24 cellular contexts compared by ENCODE assay signal in genomic region chr13:46624353-46624752, GRCh38.
A peak's percentile ranks its signal among the peaks of the same experiment; 100 is the strongest.
DNase-seq lines count a peak whose midpoint lies in the region; ATAC-seq and TF ChIP-seq lines count a peak whose summit lies in the region.
"Had no signal": no experiment of that assay in that cellular context is flagged by ENCODE, and none has a peak within 500 bp of the region (broad histone marks: within the 10 kb centered on the region; RNA-seq: fewer than 3 reads in every experiment).

No MANE protein-coding gene starts in this region.

- WGBS in gastroesophageal sphincter (ENCODE audit: low coverage in 1 of 2), 2 donors: 0 to 58% methylated on average over 1 to 3 of the region's 3 CpGs

- H3K4me1 Mint-ChIP-seq in natural killer cell: peaks cover 53 to 62% of the 10 kb centered on the region in 2 donors
- peaks cover 57% of the 10 kb centered on the region for H3K4me1 Mint-ChIP-seq in stimulated activated effector memory CD8-positive, alpha-beta T cell treated with anti-CD3 and anti-CD28 coated beads, Interleukin-12 subunit alpha, Interleukin-12 subunit beta, amount 100 ng/mL, for 72 hours

- H3K9me3 ChIP-seq in ES-I3 (ENCODE audit: control insufficient read depth, insufficient read depth, low read length) (no peaks in the 10 kb centered on the region), gastroesophageal sphincter (no peaks in the 10 kb centered on the region), right atrium auricular region (no peaks in the 10 kb centered on the region)
- H3K9me3 ChIP-seq: A549, BLaER1, gastrocnemius medialis, upper lobe of left lung had no signal

- TF ChIP-seq CTCF in GM20000 (IDR thresholded peaks at IDR 0.05; ENCODE audit: extremely low read depth, missing control alignments) (no peak), gastroesophageal sphincter (IDR thresholded peaks at IDR 0.05) (no peak), natural killer cell (IDR thresholded peaks at IDR 0.05) (no peak), right atrium auricular region (IDR thresholded peaks at IDR 0.05) (no peak)

- DNase-seq in GM20000 (ENCODE audit: low spot score) (peak; percentile 35), natural killer cell (no peak), right atrium auricular region (ENCODE audit: low spot score) (no peak), medulla oblongata (ENCODE audit: extremely low spot score) (no peak)
- DNase-seq in stimulated activated effector memory CD8-positive, alpha-beta T cell treated with anti-CD3 and anti-CD28 coated beads, Interleukin-12 subunit alpha, Interleukin-12 subunit beta, amount 100 ng/mL, for 72 hours (ENCODE audit: low spot score in 2 of 2): no peak
- DNase-seq: activated CD4-positive, alpha-beta T cell treated with anti-CD3 and anti-CD28 coated beads, Interleukin-2, amount 10 ng/mL, durations not matched to agents 7 days and 5 days; activated CD8-positive, alpha-beta memory T cell treated with anti-CD3 and anti-CD28 coated beads, Interleukin-2, amount 50 U/mL, for 4 hours; activated effector memory CD4-positive, alpha-beta T cell treated with Interleukin-2 at 50 U/mL for 16 hours; dorsolateral prefrontal cortex; gastrocnemius medialis; naive thymus-derived CD8-positive, alpha-beta T cell; NCI-H1105; NCI-H2081; NCI-H526; posterior cingulate gyrus; stimulated activated CD4-positive, alpha-beta T cell treated with anti-CD3 and anti-CD28 coated beads, Interleukin-2, amount 100 ng/mL, for 24 hours; stimulated activated naive CD8-positive, alpha-beta T cell treated with anti-CD3 and anti-CD28 coated beads, Interleukin-15, amount 100 ng/mL, for 72 hours; upper lobe of left lung had no signal

- intact Hi-C loops in natural killer cell (cut with micrococcal nuclease): no loop called here

- no peaks in the 10 kb centered on the region for H3K9me3 Mint-ChIP-seq in natural killer cell
- H3K9me3 Mint-ChIP-seq in stimulated activated effector memory CD8-positive, alpha-beta T cell treated with anti-CD3 and anti-CD28 coated beads, Interleukin-12 subunit alpha, Interleukin-12 subunit beta, amount 100 ng/mL, for 72 hours: no peaks in the 10 kb centered on the region
- H3K9me3 Mint-ChIP-seq: activated CD4-positive, alpha-beta T cell treated with anti-CD3 and anti-CD28 coated beads, Interleukin-2, amount 10 ng/mL, durations not matched to agents 7 days and 5 days; naive thymus-derived CD8-positive, alpha-beta T cell; stimulated activated naive CD8-positive, alpha-beta T cell treated with anti-CD3 and anti-CD28 coated beads, Interleukin-15, amount 100 ng/mL, for 72 hours had no signal

- TF ChIP-seq POLR2A in gastroesophageal sphincter (IDR thresholded peaks at IDR 0.05): no peak

- H3K27ac Mint-ChIP-seq in natural killer cell: no peak overlapping the region
- no peak overlapping the region for H3K27ac Mint-ChIP-seq in stimulated activated effector memory CD8-positive, alpha-beta T cell treated with anti-CD3 and anti-CD28 coated beads, Interleukin-12 subunit alpha, Interleukin-12 subunit beta, amount 100 ng/mL, for 72 hours
- H3K27ac Mint-ChIP-seq: activated CD4-positive, alpha-beta T cell treated with anti-CD3 and anti-CD28 coated beads, Interleukin-2, amount 10 ng/mL, durations not matched to agents 7 days and 5 days had no signal

- H3K4me1 ChIP-seq in ES-I3 (ENCODE audit: insufficient read depth, low read length) (peaks cover 49% of the 10 kb centered on the region), gastroesophageal sphincter (peaks cover 21 to 81% (median 31%) of the 10 kb centered on the region in 3 donors), right atrium auricular region (peaks cover 0 to 43% of the 10 kb centered on the region in 2 donors)

- H3K27ac ChIP-seq in gastroesophageal sphincter: peak overlapping the region; percentile 21 to 68 (median 51)
- H3K27ac ChIP-seq in right atrium auricular region: no peak overlapping the region
- H3K27ac ChIP-seq: A549, BLaER1, cardiac muscle cell, dorsolateral prefrontal cortex, gastrocnemius medialis had no signal

- no peaks in the 10 kb centered on the region for H3K27me3 Mint-ChIP-seq in natural killer cell (ENCODE audit: low read depth in 2 of 2)
- H3K27me3 Mint-ChIP-seq: activated CD4-positive, alpha-beta T cell treated with anti-CD3 and anti-CD28 coated beads, Interleukin-2, amount 10 ng/mL, durations not matched to agents 7 days and 5 days; naive thymus-derived CD8-positive, alpha-beta T cell; stimulated activated naive CD8-positive, alpha-beta T cell treated with anti-CD3 and anti-CD28 coated beads, Interleukin-15, amount 100 ng/mL, for 72 hours had no signal

- ATAC-seq in HG02938 (IDR thresholded peaks at IDR 0.05; ENCODE audit: unreplicated experiment) (peak; percentile 45), gastroesophageal sphincter (no peak), natural killer cell (no peak)
- ATAC-seq in stimulated activated effector memory CD8-positive, alpha-beta T cell treated with anti-CD3 and anti-CD28 coated beads, Interleukin-12 subunit alpha, Interleukin-12 subunit beta, amount 100 ng/mL, for 72 hours: no peak
- ATAC-seq: A549; gastrocnemius medialis; naive thymus-derived CD8-positive, alpha-beta T cell; stimulated activated naive CD8-positive, alpha-beta T cell treated with anti-CD3 and anti-CD28 coated beads, Interleukin-15, amount 100 ng/mL, for 72 hours had no signal

- H3K27me3 ChIP-seq in gastroesophageal sphincter (no peaks in the 10 kb centered on the region), right atrium auricular region (no peaks in the 10 kb centered on the region)
- H3K27me3 ChIP-seq: BLaER1, cardiac muscle cell, dorsolateral prefrontal cortex, gastrocnemius medialis, upper lobe of left lung had no signal

- TF ChIP-seq EP300 in gastroesophageal sphincter (IDR thresholded peaks at IDR 0.05): no peak

- H3K9ac ChIP-seq in ES-I3 (ENCODE audit: low read depth, low read length): 0 out of 2 replicates have a peak overlapping the region, but pooled peaks have one; percentile 3
- H3K9ac ChIP-seq: BLaER1 had no signal

- H3K36me3 ChIP-seq in ES-I3 (ENCODE audit: insufficient read depth, low read length) (no peaks in the 10 kb centered on the region), gastroesophageal sphincter (no peaks in the 10 kb centered on the region), right atrium auricular region (no peaks in the 10 kb centered on the region)
- H3K36me3 ChIP-seq: BLaER1, cardiac muscle cell, gastrocnemius medialis, upper lobe of left lung had no signal

- H3K4me3 ChIP-seq in gastroesophageal sphincter: no peak overlapping the region
- H3K4me3 ChIP-seq in right atrium auricular region: no peak overlapping the region
- H3K4me3 ChIP-seq: A549, BLaER1, cardiac muscle cell, dorsolateral prefrontal cortex, gastrocnemius medialis, upper lobe of left lung had no signal

- no peak overlapping the region for H3K4me3 Mint-ChIP-seq in natural killer cell
- no peak overlapping the region for H3K4me3 Mint-ChIP-seq in stimulated activated effector memory CD8-positive, alpha-beta T cell treated with anti-CD3 and anti-CD28 coated beads, Interleukin-12 subunit alpha, Interleukin-12 subunit beta, amount 100 ng/mL, for 72 hours
- H3K4me3 Mint-ChIP-seq: activated CD4-positive, alpha-beta T cell treated with anti-CD3 and anti-CD28 coated beads, Interleukin-2, amount 10 ng/mL, durations not matched to agents 7 days and 5 days; stimulated activated naive CD8-positive, alpha-beta T cell treated with anti-CD3 and anti-CD28 coated beads, Interleukin-15, amount 100 ng/mL, for 72 hours had no signal

- H3K36me3 Mint-ChIP-seq in natural killer cell: no peaks in the 10 kb centered on the region
- no peaks in the 10 kb centered on the region for H3K36me3 Mint-ChIP-seq in stimulated activated effector memory CD8-positive, alpha-beta T cell treated with anti-CD3 and anti-CD28 coated beads, Interleukin-12 subunit alpha, Interleukin-12 subunit beta, amount 100 ng/mL, for 72 hours

Comparison
In these comparisons a context has a peak if more than half of its experiments do, and no peak if none do; other contexts are left out.
1. H3K27ac ChIP-seq: peak in gastroesophageal sphincter (4 of 4); none in right atrium auricular region (0 of 2).